In genomic region chr17:57902800-57903759, GRCh38 we compare ENCODE assay signal across 8 cellular contexts. TPM values are rescaled to one million over a fixed set of nuclear protein-coding genes. Genes with fewer than 3 reads are reported as not detected.
DNase-seq lines count a peak whose midpoint lies in the region; ATAC-seq lines count a peak whose summit lies in the region.

No MANE protein-coding gene starts in this region.

- DNase-seq in NCI-H1105 treated with DMSO at 0.1 percent for 48 hours (lab: John Stamatoyannopoulos, UW) (peak; percentile 34), UCSD-AML1 (lab: John Stamatoyannopoulos, UW; ENCODE audit: unreplicated experiment) (peak; percentile 54), Right ventricle myocardium superior (peak; percentile 93), pulmonary artery endothelial cell (ENCODE audit: low read depth, low spot score) (peak; percentile 58)
- DNase-seq in effector CD4-positive, alpha-beta T cell: no peak
- no peak for DNase-seq in activated CD4-positive, CD25-positive, alpha-beta regulatory T cell (lab: John Stamatoyannopoulos, UW)

- ATAC-seq in GM18498 (IDR thresholded peaks at IDR 0.05; ENCODE audit: unreplicated experiment) (peak; percentile 54), HG02623 (IDR thresholded peaks at IDR 0.05; ENCODE audit: unreplicated experiment) (peak; percentile 51), Right ventricle myocardium superior (ENCODE audit: poor library complexity) (peak; percentile 62)

- intact Hi-C loops in Right ventricle myocardium superior (cut with DNase I): no loop called here

RNA-seq across cellular contexts. Expression of gene CUEDC1, which starts 52.1 kb away (rescaled TPM):
- total RNA-seq in Right ventricle myocardium superior (44.6 TPM), pulmonary artery endothelial cell (4.4 and 5.2 TPM in 2 replicates)

RNA-seq across cellular contexts. Expression of gene MRPS23, which starts 53.2 kb away (rescaled TPM):
- total RNA-seq in Right ventricle myocardium superior (89.8 TPM), pulmonary artery endothelial cell (34.4 and 46.7 TPM in 2 replicates)

Comparison
In these comparisons a context has a peak if more than half of its experiments do, and no peak if none do; other contexts are left out.
1. DNase-seq: peak in NCI-H1105 treated with DMSO at 0.1 percent for 48 hours (single experiment), UCSD-AML1 (single experiment), Right ventricle myocardium superior (single experiment) and pulmonary artery endothelial cell (single experiment); none in effector CD4-positive, alpha-beta T cell (single experiment) and activated CD4-positive, CD25-positive, alpha-beta regulatory T cell (0 of 4).
2. Peak in every context shown above with its lines, with median percentiles within 50 percentile points of each other: ATAC-seq.